In the genomic region with DNA sequence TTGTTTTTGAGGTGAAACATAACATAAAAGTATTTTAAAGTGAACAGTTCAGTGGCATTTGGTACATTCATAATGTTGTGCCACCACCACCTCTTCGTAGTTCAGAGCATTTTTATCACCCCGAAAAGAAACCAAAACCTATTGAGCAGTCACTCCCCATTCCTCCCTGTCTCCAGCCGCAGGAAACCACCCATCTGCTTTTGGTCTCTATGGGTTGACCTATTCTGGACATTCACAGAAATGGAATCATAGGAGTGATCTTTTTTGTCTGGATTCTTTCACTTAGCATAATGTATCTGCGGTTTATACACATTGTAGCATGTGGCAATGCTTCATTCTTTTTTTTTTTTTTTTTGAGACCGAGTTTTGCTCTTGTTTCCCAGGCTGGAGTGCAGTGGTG, we compare ENCODE assay signal across 29 cellular contexts.
"Had no signal": no experiment of that assay in that cellular context is flagged by ENCODE, and none has a peak within 500 bp of the region (broad histone marks: within the 10 kb centered on the region; RNA-seq: fewer than 3 reads in every experiment).

No MANE protein-coding gene starts in this region.

- H3K9me3 Mint-ChIP-seq: activated B cell treated with CpG ODN at 0.5 μM for 24 hours; activated CD4-positive, alpha-beta memory T cell treated with anti-CD3 and anti-CD28 coated beads, Interleukin-2, amount 10 ng/mL, durations not matched to agents 7 days and 5 days; activated CD4-positive, alpha-beta T cell treated with anti-CD3 and anti-CD28 coated beads, Interleukin-2, amount 10 ng/mL, durations not matched to agents 7 days and 5 days; activated naive CD4-positive, alpha-beta T cell treated with anti-CD3 and anti-CD28 coated beads, Interleukin-2, amount 10 ng/mL, durations not matched to agents 7 days and 5 days; activated naive CD4-positive, alpha-beta T cell treated with anti-CD3 and anti-CD28 coated beads, Interleukin-2, amount 50 U/mL, for 72 hours; activated naive CD8-positive, alpha-beta T cell treated with anti-CD3 and anti-CD28 coated beads, Interleukin-2, amount 10 ng/mL, durations not matched to agents 7 days and 5 days; activated T-cell treated with anti-CD3 and anti-CD28 coated beads, Interleukin-2, amount 50 U/mL, for 24 hours; activated T-cell treated with anti-CD3 and anti-CD28 coated beads, Interleukin-2, amount 50 U/mL, for 72 hours; T-helper 2 cell treated with Interferon-gamma antibody and Interleukin-4, amounts not matched to agents 5 μg/mL and 100 μg/mL, for 36 hours had no signal

- H3K27ac Mint-ChIP-seq: activated B cell treated with CpG ODN at 0.5 μM for 24 hours; activated CD4-positive, alpha-beta memory T cell treated with anti-CD3 and anti-CD28 coated beads, Interleukin-2, amount 10 ng/mL, durations not matched to agents 7 days and 5 days; activated CD4-positive, alpha-beta T cell treated with anti-CD3 and anti-CD28 coated beads, Interleukin-2, amount 10 ng/mL, durations not matched to agents 7 days and 5 days; activated naive CD4-positive, alpha-beta T cell treated with anti-CD3 and anti-CD28 coated beads, Interleukin-2, amount 10 ng/mL, durations not matched to agents 7 days and 5 days; activated naive CD4-positive, alpha-beta T cell treated with anti-CD3 and anti-CD28 coated beads, Interleukin-2, amount 50 U/mL, for 72 hours; activated naive CD8-positive, alpha-beta T cell treated with anti-CD3 and anti-CD28 coated beads, Interleukin-2, amount 10 ng/mL, durations not matched to agents 7 days and 5 days; activated T-cell treated with anti-CD3 and anti-CD28 coated beads, Interleukin-2, amount 50 U/mL, for 72 hours; T-helper 17 cell; T-helper 2 cell treated with Interferon-gamma antibody and Interleukin-4, amounts not matched to agents 5 μg/mL and 100 μg/mL, for 36 hours had no signal

- H3K4me3 Mint-ChIP-seq: activated B cell treated with CpG ODN at 0.5 μM for 24 hours; activated CD4-positive, alpha-beta memory T cell treated with anti-CD3 and anti-CD28 coated beads, Interleukin-2, amount 10 ng/mL, durations not matched to agents 7 days and 5 days; activated CD4-positive, alpha-beta T cell treated with anti-CD3 and anti-CD28 coated beads, Interleukin-2, amount 10 ng/mL, durations not matched to agents 7 days and 5 days; activated naive CD4-positive, alpha-beta T cell treated with anti-CD3 and anti-CD28 coated beads, Interleukin-2, amount 10 ng/mL, durations not matched to agents 7 days and 5 days; activated naive CD8-positive, alpha-beta T cell treated with anti-CD3 and anti-CD28 coated beads, Interleukin-2, amount 10 ng/mL, durations not matched to agents 7 days and 5 days; activated T-cell treated with anti-CD3 and anti-CD28 coated beads, Interleukin-2, amount 50 U/mL, for 24 hours; activated T-cell treated with anti-CD3 and anti-CD28 coated beads, Interleukin-2, amount 50 U/mL, for 72 hours; T-helper 17 cell; T-helper 2 cell treated with Interferon-gamma antibody and Interleukin-4, amounts not matched to agents 5 μg/mL and 100 μg/mL, for 36 hours had no signal

- H3K36me3 ChIP-seq: WERI-Rb-1 had no signal

- H3K4me1 Mint-ChIP-seq: activated B cell treated with CpG ODN at 0.5 μM for 24 hours had no signal

- H3K4me2 ChIP-seq: hepatocyte had no signal

- H2AFZ ChIP-seq: hepatocyte had no signal

- H3K27me3 ChIP-seq: body of pancreas, gastroesophageal sphincter, heart right ventricle, hepatocyte had no signal

- H3K9me3 ChIP-seq: body of pancreas, gastroesophageal sphincter, heart right ventricle had no signal

- H3K4me3 ChIP-seq: body of pancreas, gastroesophageal sphincter, heart right ventricle, hepatocyte had no signal

- H3K27ac ChIP-seq: body of pancreas, epithelial cell of prostate, heart right ventricle, hepatocyte, WERI-Rb-1 had no signal

- DNase-seq: activated B cell treated with CpG ODN at 0.5 μM for 24 hours; activated CD4-positive, alpha-beta memory T cell treated with anti-CD3 and anti-CD28 coated beads, Interleukin-2, amount 10 ng/mL, durations not matched to agents 7 days and 5 days; activated CD4-positive, alpha-beta T cell treated with anti-CD3 and anti-CD28 coated beads, Interleukin-2, amount 10 ng/mL, durations not matched to agents 7 days and 5 days; activated CD4-positive, alpha-beta T cell treated with anti-CD3 and anti-CD28 coated beads, Interleukin-2, amount 50 U/mL, for 4 hours; activated CD8-positive, alpha-beta memory T cell treated with anti-CD3 and anti-CD28 coated beads, Interleukin-2, amount 50 U/mL, for 48 hours; activated gamma-delta T cell; activated naive CD4-positive, alpha-beta T cell; activated naive CD4-positive, alpha-beta T cell treated with anti-CD3 and anti-CD28 coated beads, Interleukin-2, amount 10 ng/mL, durations not matched to agents 7 days and 5 days; activated naive CD8-positive, alpha-beta T cell treated with anti-CD3 and anti-CD28 coated beads, Interleukin-2, amount 10 ng/mL, durations not matched to agents 7 days and 5 days; activated T-cell treated with anti-CD3 and anti-CD28 coated beads for 4 hours; activated T-cell treated with anti-CD3 and anti-CD28 coated beads, Interleukin-2, amount 50 U/mL, for 24 hours; activated T-cell treated with anti-CD3 and anti-CD28 coated beads, Interleukin-2, amount 50 U/mL, for 72 hours; amygdala; aorta; body of pancreas; caudate nucleus; effector CD8-positive, alpha-beta T cell; foreskin melanocyte; heart right ventricle; T-helper 1 cell; T-helper 17 cell; T1000; WERI-Rb-1 had no signal

- ATAC-seq: activated CD4-positive, CD25-positive, alpha-beta regulatory T cell treated with anti-CD3 and anti-CD28 coated beads, Interleukin-2, amount 50 U/mL, for 24 hours; activated naive CD4-positive, alpha-beta T cell treated with anti-CD3 and anti-CD28 coated beads, Interleukin-2, amount 50 U/mL, for 72 hours; activated T-cell treated with anti-CD3 and anti-CD28 coated beads, Interleukin-2, amount 50 U/mL, for 72 hours; body of pancreas; gastroesophageal sphincter; heart right ventricle; T-helper 17 cell had no signal

- H3K79me2 ChIP-seq: hepatocyte had no signal

- H3K27me3 Mint-ChIP-seq: activated B cell treated with CpG ODN at 0.5 μM for 24 hours; activated CD4-positive, alpha-beta memory T cell treated with anti-CD3 and anti-CD28 coated beads, Interleukin-2, amount 10 ng/mL, durations not matched to agents 7 days and 5 days; activated CD4-positive, alpha-beta T cell treated with anti-CD3 and anti-CD28 coated beads, Interleukin-2, amount 10 ng/mL, durations not matched to agents 7 days and 5 days; activated naive CD4-positive, alpha-beta T cell treated with anti-CD3 and anti-CD28 coated beads, Interleukin-2, amount 10 ng/mL, durations not matched to agents 7 days and 5 days; activated naive CD8-positive, alpha-beta T cell treated with anti-CD3 and anti-CD28 coated beads, Interleukin-2, amount 10 ng/mL, durations not matched to agents 7 days and 5 days; activated T-cell treated with anti-CD3 and anti-CD28 coated beads, Interleukin-2, amount 50 U/mL, for 24 hours; T-helper 17 cell had no signal
